In the genomic region with DNA sequence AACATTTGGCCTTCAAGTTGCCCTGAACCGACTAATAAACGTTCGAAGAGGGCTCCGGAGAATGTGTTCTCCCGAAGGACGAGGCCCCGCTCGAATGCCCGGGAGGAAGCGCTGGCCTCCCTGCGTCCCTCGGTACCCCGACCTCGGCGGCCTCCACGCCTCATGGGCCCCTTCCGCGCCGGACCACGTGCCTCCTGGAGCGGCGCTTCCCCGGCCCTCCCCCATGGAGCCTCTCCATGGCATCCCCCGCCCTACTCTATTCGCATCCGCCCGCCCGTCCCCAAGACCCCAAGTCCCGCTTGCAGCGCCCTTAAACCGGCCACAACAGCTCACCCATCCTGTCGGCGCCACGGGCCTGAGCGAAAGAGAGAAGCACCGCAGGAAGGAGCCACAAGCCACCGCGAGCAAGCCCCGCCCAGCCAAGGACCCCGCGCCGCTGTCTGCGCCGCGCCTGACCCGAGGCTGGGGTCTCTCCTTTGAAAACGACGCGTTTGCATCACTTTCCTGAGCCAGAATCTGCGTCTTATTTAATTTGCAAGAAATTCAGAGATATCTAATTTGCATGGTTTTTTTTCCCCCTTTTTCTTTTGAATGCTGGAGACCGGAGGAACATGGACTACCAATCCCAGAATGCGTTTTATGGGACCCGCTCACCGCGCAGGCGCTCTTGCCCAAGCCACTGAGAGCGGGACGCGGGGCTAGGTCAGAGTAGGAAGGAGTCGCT, we compare ENCODE assay signal across 8 cellular contexts. TPM values are rescaled to one million over a fixed set of nuclear protein-coding genes. Genes with fewer than 3 reads are reported as not detected.
DNase-seq lines count a peak whose midpoint lies in the region; ATAC-seq and TF ChIP-seq lines count a peak whose summit lies in the region.

TSS of gene RPS23 (minus strand) at position 368 of the 724 bp plus-strand sequence. CDS start at position 337, 31 bp downstream.

- H3K27ac ChIP-seq in left lung, result peak within 1 kb of the TSS; percentile 72 to 77

- ATAC-seq in HG03460 (IDR thresholded peaks at IDR 0.05; ENCODE audit: unreplicated experiment) (peak; percentile 96), left lung (peak; percentile 98)

- H3K4me1 ChIP-seq in left lung, result peaks cover 5 to 21% of the 10 kb centered on the region in 2 donors

- H3K4me1 Mint-ChIP-seq in activated CD4-positive, alpha-beta T cell treated with anti-CD3 and anti-CD28 coated beads, Interleukin-2, amount 10 ng/mL, durations not matched to agents 7 days and 5 days, result peaks cover 42% of the 10 kb centered on the region
- peaks cover 28% of the 10 kb centered on the region for H3K4me1 Mint-ChIP-seq in dendritic cell treated with granulocyte-macrophage colony-stimulating factor and Interleukin-4, amounts not matched to agents 40 ng/mL and 50 ng/mL, for 4 days (ENCODE audit: low read depth)

- peaks cover 42% of the 10 kb centered on the region for H3K36me3 Mint-ChIP-seq in activated CD4-positive, alpha-beta T cell treated with anti-CD3 and anti-CD28 coated beads, Interleukin-2, amount 10 ng/mL, durations not matched to agents 7 days and 5 days (ENCODE audit: low read depth)
- peaks cover 54% of the 10 kb centered on the region for H3K36me3 Mint-ChIP-seq in dendritic cell treated with granulocyte-macrophage colony-stimulating factor and Interleukin-4, amounts not matched to agents 40 ng/mL and 50 ng/mL, for 4 days (ENCODE audit: low read depth)

- DNase-seq in BJ (ENCODE audit: low read depth) (peak; percentile 48), GM19240 (ENCODE audit: insufficient read length, low spot score) (peak; percentile 52), NCI-H526 (lab: John Stamatoyannopoulos, UW) (peak; percentile 70 to 87), left lung (peak; percentile 93 to 96)
- peak; percentile 89 for DNase-seq in activated CD4-positive, alpha-beta T cell treated with anti-CD3 and anti-CD28 coated beads, Interleukin-2, amount 10 ng/mL, durations not matched to agents 7 days and 5 days
- peak; percentile 79 for DNase-seq in stimulated activated CD4-positive, alpha-beta T cell treated with anti-CD3 and anti-CD28 coated beads, Interleukin-2, amount 100 ng/mL, for 48 hours

- H3K27ac Mint-ChIP-seq in activated CD4-positive, alpha-beta T cell treated with anti-CD3 and anti-CD28 coated beads, Interleukin-2, amount 10 ng/mL, durations not matched to agents 7 days and 5 days, result peak within 1 kb of the TSS; percentile 100
- H3K27ac Mint-ChIP-seq in dendritic cell treated with granulocyte-macrophage colony-stimulating factor and Interleukin-4, amounts not matched to agents 40 ng/mL and 50 ng/mL, for 4 days, result peak within 1 kb of the TSS; percentile 99

- peak within 1 kb of the TSS; percentile 89 for H3K4me3 Mint-ChIP-seq in activated CD4-positive, alpha-beta T cell treated with anti-CD3 and anti-CD28 coated beads, Interleukin-2, amount 10 ng/mL, durations not matched to agents 7 days and 5 days
- H3K4me3 Mint-ChIP-seq in dendritic cell treated with granulocyte-macrophage colony-stimulating factor and Interleukin-4, amounts not matched to agents 40 ng/mL and 50 ng/mL, for 4 days, result peak within 1 kb of the TSS; percentile 90

- no peaks in the 10 kb centered on the region for H3K27me3 ChIP-seq in BJ (ENCODE audit: control insufficient read depth, insufficient read depth, low read length)
- no peaks in the 10 kb centered on the region for H3K27me3 ChIP-seq in left lung

- no peaks in the 10 kb centered on the region for H3K9me3 Mint-ChIP-seq in activated CD4-positive, alpha-beta T cell treated with anti-CD3 and anti-CD28 coated beads, Interleukin-2, amount 10 ng/mL, durations not matched to agents 7 days and 5 days
- H3K9me3 Mint-ChIP-seq in dendritic cell treated with granulocyte-macrophage colony-stimulating factor and Interleukin-4, amounts not matched to agents 40 ng/mL and 50 ng/mL, for 4 days, result no peaks in the 10 kb centered on the region

- no peak for TF ChIP-seq CTCF in BJ (IDR thresholded peaks at IDR 0.05; ENCODE audit: insufficient read depth, low read depth, low read length)
- TF ChIP-seq CTCF in left lung (IDR thresholded peaks at IDR 0.05), result no peak

- H3K4me3 ChIP-seq in BJ (ENCODE audit: low read depth, low read length) (peak within 1 kb of the TSS; percentile 97), left lung (peak within 1 kb of the TSS; percentile 91 to 93)

- no peaks in the 10 kb centered on the region for H3K9me3 ChIP-seq in left lung

- CTCF ChIA-PET in BJ (lab: Yijun Ruan, JAX), result no interaction called here
- CTCF ChIA-PET in activated CD4-positive, alpha-beta T cell treated with anti-CD3 and anti-CD28 coated beads, Interleukin-2, amount 10 ng/mL, durations not matched to agents 7 days and 5 days (lab: Charles Lee), result interaction anchor here (0.7 to 1.0 kb wide), 2 partner anchors 22 to 978 kb away, joined by 3 read pairs; no protein-coding TSS in a partner anchor

- POLR2A ChIA-PET in BJ (lab: Charles Lee), result no interaction called here
- POLR2A ChIA-PET in activated CD4-positive, alpha-beta T cell treated with anti-CD3 and anti-CD28 coated beads, Interleukin-2, amount 10 ng/mL, durations not matched to agents 7 days and 5 days (lab: Charles Lee), result interaction anchor here (0.6 kb wide), 2 partner anchors 79 to 1372 kb away, joined by 3 read pairs; no protein-coding TSS in a partner anchor

- H3K36me3 ChIP-seq in BJ (ENCODE audit: control insufficient read depth, insufficient read depth, low read length) (peaks cover 10% of the 10 kb centered on the region), left lung (peaks cover 0 to 38% of the 10 kb centered on the region in 2 donors)

- intact Hi-C loops in dendritic cell treated with granulocyte-macrophage colony-stimulating factor and Interleukin-4, amounts not matched to agents 40 ng/mL and 50 ng/mL, for 4 days (cut with micrococcal nuclease), result loop anchor here (2.0 to 10.0 kb wide), 4 partner anchors 306 to 1197 kb away; partner anchors contain the start of genes ATG10, SSBP2, VCAN and ZCCHC9
- intact Hi-C loops in left lung (cut with DNase I), result no loop called here

- H3K27me3 Mint-ChIP-seq in activated CD4-positive, alpha-beta T cell treated with anti-CD3 and anti-CD28 coated beads, Interleukin-2, amount 10 ng/mL, durations not matched to agents 7 days and 5 days, result no peaks in the 10 kb centered on the region
- no peaks in the 10 kb centered on the region for H3K27me3 Mint-ChIP-seq in dendritic cell treated with granulocyte-macrophage colony-stimulating factor and Interleukin-4, amounts not matched to agents 40 ng/mL and 50 ng/mL, for 4 days

RNA-seq across cellular contexts. Expression of gene RPS23, which starts in this region (rescaled TPM):
- 2,222 and 3,979 TPM in 2 replicates for polyA plus RNA-seq in BJ (2011; rRNA removed)
- 338 and 411 TPM in 2 replicates for polyA minus RNA-seq in BJ (2011; rRNA and poly(A)+ RNA removed)
- total RNA-seq in activated CD4-positive, alpha-beta T cell treated with anti-CD3 and anti-CD28 coated beads, Interleukin-2, amount 10 ng/mL, durations not matched to agents 7 days and 5 days, result 1,000 to 10,000 TPM; 2,100 to 2,217 TPM
- 1,000 to 10,000 TPM; 1,279 to 1,302 TPM for total RNA-seq in left lung

Comparison
In these comparisons a context has a peak if more than half of its experiments do, and no peak if none do; other contexts are left out.
1. Peak in every context shown above with its lines: DNase-seq, ATAC-seq, H3K4me3 ChIP-seq and H3K27ac ChIP-seq.